ENCODE assay signal across 1 cellular context in the genomic region with DNA sequence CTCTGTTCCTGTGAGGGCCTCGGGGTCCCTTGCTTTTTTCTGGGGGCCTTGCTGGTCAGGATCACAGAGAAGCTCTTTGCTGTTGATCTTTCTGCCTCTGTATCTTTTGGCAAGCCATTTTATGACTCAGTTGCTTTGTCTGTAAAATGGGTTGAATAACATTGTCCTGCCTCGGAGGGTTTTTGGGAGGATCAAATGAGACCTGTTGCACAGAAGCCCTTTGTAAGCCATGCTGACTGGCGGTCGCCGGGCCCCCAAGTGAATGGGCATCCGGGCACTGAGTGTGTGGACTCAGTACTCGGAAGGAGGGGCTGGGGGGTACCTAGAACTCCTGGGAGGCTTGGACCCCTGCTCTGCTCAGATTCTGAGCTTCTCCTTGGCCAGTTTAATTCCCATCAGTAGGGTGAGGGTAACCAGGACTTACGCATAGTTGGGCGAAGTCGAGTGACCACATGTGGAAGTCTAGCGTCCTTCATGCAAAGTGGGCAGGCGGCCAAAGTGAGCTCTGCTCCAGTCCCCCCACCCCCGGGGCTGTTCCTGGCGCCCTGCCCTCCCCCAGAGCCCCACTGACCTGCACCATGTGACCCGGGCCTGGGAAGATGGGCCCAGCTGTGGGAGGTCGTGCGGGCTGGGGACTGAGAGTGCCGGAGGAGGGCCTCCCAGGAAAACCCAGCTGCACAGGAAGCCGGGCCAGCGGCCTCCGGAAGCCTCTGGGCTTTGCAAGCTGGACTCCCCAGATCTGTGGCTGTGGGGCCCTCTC.
TF ChIP-seq lines count a peak whose summit lies in the region.

No MANE protein-coding gene starts in this region.

TF ChIP-seq in SK-N-SH, 30 proteins besides CTCF, POLR2A, EP300 and RAD21 (continued from another document):
- TF ChIP-seq, protein P1, sequence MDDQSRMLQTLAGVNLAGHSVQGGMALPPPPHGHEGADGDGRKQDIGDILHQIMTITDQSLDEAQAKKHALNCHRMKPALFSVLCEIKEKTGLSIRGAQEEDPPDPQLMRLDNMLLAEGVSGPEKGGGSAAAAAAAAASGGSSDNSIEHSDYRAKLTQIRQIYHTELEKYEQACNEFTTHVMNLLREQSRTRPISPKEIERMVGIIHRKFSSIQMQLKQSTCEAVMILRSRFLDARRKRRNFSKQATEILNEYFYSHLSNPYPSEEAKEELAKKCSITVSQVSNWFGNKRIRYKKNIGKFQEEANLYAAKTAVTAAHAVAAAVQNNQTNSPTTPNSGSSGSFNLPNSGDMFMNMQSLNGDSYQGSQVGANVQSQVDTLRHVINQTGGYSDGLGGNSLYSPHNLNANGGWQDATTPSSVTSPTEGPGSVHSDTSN (IDR thresholded peaks at IDR 0.05): 0 out of 2 replicates have a peak, but pooled peaks have one; percentile 2
- TF ChIP-seq SMC3 (IDR thresholded peaks at IDR 0.05; ENCODE audit: low read depth, low read length): no peak
- peak; percentile 94 for TF ChIP-seq NFIC (IDR thresholded peaks at IDR 0.05; ENCODE audit: borderline replicate concordance)
- 0 out of 2 replicates have a peak, but pooled peaks have one; percentile 82 for TF ChIP-seq TCF12 (IDR thresholded peaks at IDR 0.05)
- TF ChIP-seq RCOR1 (IDR thresholded peaks at IDR 0.05; ENCODE audit: low read length): no peak; the same call in none of the 2 replicates
- TF ChIP-seq, protein P2, sequence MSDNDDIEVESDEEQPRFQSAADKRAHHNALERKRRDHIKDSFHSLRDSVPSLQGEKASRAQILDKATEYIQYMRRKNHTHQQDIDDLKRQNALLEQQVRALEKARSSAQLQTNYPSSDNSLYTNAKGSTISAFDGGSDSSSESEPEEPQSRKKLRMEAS (IDR thresholded peaks at IDR 0.05; ENCODE audit: low read depth): peak; percentile 74
- TF ChIP-seq FOSL2 (IDR thresholded peaks at IDR 0.05; ENCODE audit: borderline replicate concordance, low read depth): no peak
- TF ChIP-seq GABPA (IDR thresholded peaks at IDR 0.05; ENCODE audit: low read depth): peak; percentile 53; the same call in 1 of the 2 replicates
